ENCODE assay signal across 1 cellular context in the genomic region with DNA sequence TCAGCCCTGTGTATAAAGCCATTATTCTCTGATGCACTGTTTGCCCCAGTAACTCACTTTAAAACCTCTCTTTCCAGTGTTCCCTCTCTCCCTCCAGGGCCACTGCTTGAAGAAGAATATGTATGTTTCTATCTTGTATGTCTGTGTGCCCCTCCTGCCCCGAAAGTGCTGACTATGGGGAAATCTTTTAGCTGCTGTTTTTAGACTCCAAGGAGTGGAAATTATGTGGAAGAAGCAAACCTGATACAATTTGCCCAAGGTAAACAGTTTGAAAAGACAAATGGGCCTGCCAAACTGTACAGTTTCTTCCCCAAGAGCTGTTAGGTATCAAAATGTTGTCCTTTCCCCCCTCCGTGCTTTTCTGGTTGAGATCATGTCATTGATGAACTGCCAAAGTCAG.
TF ChIP-seq lines count a peak whose summit lies in the region.

No MANE protein-coding gene starts in this region.

TF ChIP-seq in K562, 482 proteins besides CTCF, POLR2A, EP300 and RAD21 (continued from another document):
- TF ChIP-seq, protein P1, sequence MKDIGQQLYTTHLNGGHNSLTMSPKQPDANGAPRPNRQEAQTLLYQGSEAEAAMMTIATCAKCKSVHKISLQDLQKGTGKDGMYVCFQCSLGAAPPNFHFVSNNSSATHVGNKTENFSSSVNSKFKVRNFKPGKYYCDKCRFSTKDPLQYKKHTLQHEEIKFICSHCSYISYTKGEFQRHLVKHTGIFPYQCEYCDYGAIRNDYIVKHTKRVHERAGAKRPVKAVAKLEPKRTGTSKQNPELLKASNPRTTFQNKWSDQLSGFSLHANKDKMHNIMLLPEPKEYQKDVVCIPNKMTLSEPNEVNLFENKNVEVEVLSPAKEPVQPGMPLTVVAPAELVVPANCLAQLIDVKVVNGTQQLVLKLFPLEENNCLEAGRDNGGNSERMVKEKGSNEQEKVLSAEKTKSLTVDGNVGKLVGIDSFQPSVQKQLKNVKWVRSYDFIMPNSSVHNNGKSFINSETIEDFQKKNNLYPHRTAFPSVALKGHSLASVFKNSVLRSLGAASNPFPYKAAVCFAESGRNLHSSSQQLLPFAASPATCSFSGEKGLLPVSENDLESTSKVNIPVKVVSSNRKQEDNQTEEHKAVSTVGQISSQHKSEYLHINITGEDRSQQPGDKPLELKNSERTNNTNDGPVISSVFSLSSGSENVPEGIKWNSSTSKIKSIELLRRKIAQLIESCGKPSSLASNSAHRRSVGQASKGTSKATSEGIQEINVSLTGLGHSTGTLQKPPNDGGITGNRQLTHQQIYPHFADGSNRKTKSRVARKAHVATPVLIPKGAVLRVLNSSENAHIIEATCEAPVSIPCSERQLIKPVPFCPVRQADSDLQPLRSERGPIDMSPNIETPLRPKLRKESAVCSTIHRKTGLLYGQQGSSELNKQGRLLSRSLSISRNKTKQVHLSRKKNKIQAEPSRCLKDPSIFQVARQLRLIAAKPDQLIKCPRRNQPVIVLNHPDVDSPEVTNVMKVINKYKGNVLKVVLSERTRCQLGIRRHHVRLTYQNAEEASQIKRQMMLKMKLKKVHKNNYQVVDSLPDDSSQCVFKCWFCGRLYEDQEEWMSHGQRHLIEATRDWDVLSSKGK (CRISPR knock-in tag; IDR thresholded peaks at IDR 0.05), result no peak
- TF ChIP-seq TBP (optimal IDR thresholded peaks at IDR 0.05; ENCODE audit: low read depth, low read length), result no peak
- no peak for TF ChIP-seq PHB2 (IDR thresholded peaks at IDR 0.05; ENCODE audit: low read depth)
- no peak for TF ChIP-seq PREB (CRISPR knock-in tag; IDR thresholded peaks at IDR 0.05)
- peak; percentile 63 for TF ChIP-seq ZNF316 (IDR thresholded peaks at IDR 0.05)
- no peak for TF ChIP-seq BCLAF1 (IDR thresholded peaks at IDR 0.05; ENCODE audit: borderline replicate concordance in 1 of 2, control insufficient read depth in 1 of 2, low read depth in 2 of 2, low read length in 1 of 2)
- TF ChIP-seq BRF2 (IDR thresholded peaks at IDR 0.05; ENCODE audit: borderline replicate concordance, insufficient read depth, insufficient read length), result no peak
- TF ChIP-seq MAFK (IDR thresholded peaks at IDR 0.05; ENCODE audit: low read length), result peak; percentile 69
- peak; percentile 18; the same call in 1 of the 2 replicates for TF ChIP-seq C11orf30 (IDR thresholded peaks at IDR 0.05; ENCODE audit: low read depth)
- no peak for TF ChIP-seq MAZ (CRISPR knock-in tag; conservative IDR thresholded peaks at IDR 0.05 in 1 of 2, IDR thresholded peaks at IDR 0.05 in 1 of 2)
- TF ChIP-seq, protein P2, sequence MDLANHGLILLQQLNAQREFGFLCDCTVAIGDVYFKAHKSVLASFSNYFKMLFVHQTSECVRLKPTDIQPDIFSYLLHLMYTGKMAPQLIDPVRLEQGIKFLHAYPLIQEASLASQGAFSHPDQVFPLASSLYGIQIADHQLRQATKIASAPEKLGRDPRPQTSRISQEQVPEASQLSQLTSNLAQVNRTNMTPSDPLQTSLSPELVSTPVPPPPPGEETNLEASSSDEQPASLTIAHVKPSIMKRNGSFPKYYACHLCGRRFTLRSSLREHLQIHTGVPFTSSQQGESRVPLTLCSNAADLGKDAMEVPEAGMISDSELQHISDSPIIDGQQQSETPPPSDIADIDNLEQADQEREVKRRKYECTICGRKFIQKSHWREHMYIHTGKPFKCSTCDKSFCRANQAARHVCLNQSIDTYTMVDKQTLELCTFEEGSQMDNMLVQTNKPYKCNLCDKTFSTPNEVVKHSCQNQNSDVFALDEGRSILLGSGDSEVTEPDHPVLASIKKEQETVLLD (IDR thresholded peaks at IDR 0.05), result no peak
- TF ChIP-seq MAFG (tag; conservative IDR thresholded peaks at IDR 0.05), result peak; percentile 69
